4 cellular contexts compared by ENCODE assay signal in genomic region chr14:50711043-50711442, GRCh38.
TF ChIP-seq lines count a peak whose summit lies in the region.

No MANE protein-coding gene starts in this region.

TF ChIP-seq in HepG2, 621 proteins besides CTCF, POLR2A, EP300 and RAD21 (continues in another document):
- no peak for TF ChIP-seq ZBTB38 (CRISPR knock-in tag; IDR thresholded peaks at IDR 0.05)
- no peak for TF ChIP-seq HCFC1 (IDR thresholded peaks at IDR 0.05; ENCODE audit: low read depth, low read length)
- TF ChIP-seq ZNF337 (CRISPR knock-in tag; IDR thresholded peaks at IDR 0.05; ENCODE audit: borderline replicate concordance, low read depth) = no peak
- no peak for TF ChIP-seq ARID2 (CRISPR knock-in tag; IDR thresholded peaks at IDR 0.05; ENCODE audit: borderline replicate concordance)
- TF ChIP-seq HDAC1 (CRISPR knock-in tag; IDR thresholded peaks at IDR 0.05) = no peak
- no peak for TF ChIP-seq THRA (CRISPR knock-in tag; IDR thresholded peaks at IDR 0.05; ENCODE audit: borderline replicate concordance)
- TF ChIP-seq ZBTB14 (CRISPR knock-in tag; IDR thresholded peaks at IDR 0.05) = no peak
- TF ChIP-seq ZNF326 (CRISPR knock-in tag; IDR thresholded peaks at IDR 0.05; ENCODE audit: borderline replicate concordance) = no peak
- TF ChIP-seq PRDM4 (CRISPR knock-in tag; IDR thresholded peaks at IDR 0.05; ENCODE audit: borderline replicate concordance) = no peak
- TF ChIP-seq FOXK2 (IDR thresholded peaks at IDR 0.05) = no peak

TF ChIP-seq in A549, 52 proteins besides CTCF, POLR2A, EP300 and RAD21:
- TF ChIP-seq MAFK (IDR thresholded peaks at IDR 0.05; ENCODE audit: partially characterized antibody) (peak; percentile 12), FOSL2 (IDR thresholded peaks at IDR 0.05) (no peak), FOSL2 (CRISPR knock-in tag; IDR thresholded peaks at IDR 0.05) (no peak)

TF ChIP-seq in IMR-90, 13 proteins besides CTCF, POLR2A, EP300 and RAD21:
- TF ChIP-seq MAFK (IDR thresholded peaks at IDR 0.05; ENCODE audit: low read depth, low read length) (peak; percentile 35; the same call in 1 of the 2 replicates), RCOR1 (IDR thresholded peaks at IDR 0.05; ENCODE audit: insufficient replicate concordance, low read length) (no peak), BHLHE40 (IDR thresholded peaks at IDR 0.05; ENCODE audit: low read depth, low read length) (no peak), SMC3 (IDR thresholded peaks at IDR 0.05; ENCODE audit: low read depth, low read length) (no peak), CEBPB (IDR thresholded peaks at IDR 0.05; ENCODE audit: low read depth, low read length) (no peak)

TF ChIP-seq in K562, 482 proteins besides CTCF, POLR2A, EP300 and RAD21:
- peak; percentile 40; the same call in 1 of the 2 replicates for TF ChIP-seq C11orf30 (IDR thresholded peaks at IDR 0.05; ENCODE audit: low read depth)
- no peak for TF ChIP-seq THAP7 (CRISPR knock-in tag; IDR thresholded peaks at IDR 0.05)
- peak; percentile 52 for TF ChIP-seq ZNF316 (IDR thresholded peaks at IDR 0.05)
